In the genomic region with DNA sequence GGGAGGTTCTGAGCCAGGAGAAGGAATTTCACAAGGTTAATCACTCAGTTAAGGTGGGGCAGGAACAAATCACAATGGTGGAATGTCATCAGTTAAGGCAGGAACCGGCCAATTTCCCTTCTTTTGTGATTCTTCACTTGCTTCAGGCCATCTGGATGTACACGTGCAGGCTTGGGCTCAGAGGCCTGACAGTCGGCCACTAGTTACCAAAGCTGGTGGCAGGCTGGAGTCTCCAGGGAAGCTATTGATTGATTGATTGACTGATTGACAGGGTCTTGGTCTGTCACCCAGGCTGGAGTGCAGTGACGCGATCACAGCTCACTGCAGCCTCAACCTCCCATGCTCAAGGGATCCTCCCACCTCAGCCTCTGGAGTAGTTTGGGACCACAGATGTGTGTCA, we compare ENCODE assay signal across 8 cellular contexts. TPM values are rescaled to one million over a fixed set of nuclear protein-coding genes. Genes with fewer than 3 reads are reported as not detected.
DNase-seq lines count a peak whose midpoint lies in the region; ATAC-seq and TF ChIP-seq lines count a peak whose summit lies in the region.
"Not testable (repeated sequence)": the region's sequence is repeated elsewhere in the genome, so short reads cannot be mapped to it uniquely, and the experiment has no call there.

No MANE protein-coding gene starts in this region.

- peak overlapping the region; percentile 92 to 95 (median 94) for H3K4me3 Mint-ChIP-seq in T-cell
- H3K4me3 Mint-ChIP-seq in activated naive CD4-positive, alpha-beta T cell treated with anti-CD3 and anti-CD28 coated beads for 36 hours = peak overlapping the region; percentile 94
- peak overlapping the region; percentile 89 to 98 (median 96) for H3K4me3 Mint-ChIP-seq in naive thymus-derived CD8-positive, alpha-beta T cell

- H3K9me3 Mint-ChIP-seq in T-cell; activated naive CD4-positive, alpha-beta T cell treated with anti-CD3 and anti-CD28 coated beads for 36 hours; naive thymus-derived CD8-positive, alpha-beta T cell: not testable (repeated sequence)

- not testable (repeated sequence) for H3K27ac ChIP-seq in coronary artery

- H3K27me3 Mint-ChIP-seq in T-cell; activated naive CD4-positive, alpha-beta T cell treated with anti-CD3 and anti-CD28 coated beads for 36 hours (ENCODE audit: low read depth); naive thymus-derived CD8-positive, alpha-beta T cell: not testable (repeated sequence)

- POLR2A ChIA-PET in AG04449 (lab: Yijun Ruan, JAX); T-cell (lab: Charles Lee): not testable (repeated sequence)
- POLR2A ChIA-PET in HEK293T (lab: Yijun Ruan, JAX) = interaction anchor here (2.5 kb wide), 1 partner anchor 35 kb away, joined by 14 read pairs; the partner anchor contains the start of gene NUDT15
- POLR2A ChIA-PET in naive thymus-derived CD8-positive, alpha-beta T cell (lab: Charles Lee) = interaction anchor here (0.6 to 2.5 kb wide), 2 partner anchors 36 to 883 kb away, joined by 3 to 7 read pairs; partner anchors contain the start of gene NUDT15

- peak overlapping the region; percentile 15 for H3K4me3 ChIP-seq in AG04449 (ENCODE audit: low read depth, low read length)
- peak overlapping the region; percentile 91 for H3K4me3 ChIP-seq in coronary artery

- not testable (repeated sequence) for H3K36me3 Mint-ChIP-seq in T-cell; activated naive CD4-positive, alpha-beta T cell treated with anti-CD3 and anti-CD28 coated beads for 36 hours (ENCODE audit: low read depth); naive thymus-derived CD8-positive, alpha-beta T cell

- CTCF ChIA-PET in AG04449 (lab: Yijun Ruan, JAX); HEK293T (lab: Yijun Ruan, JAX); activated naive CD4-positive, alpha-beta T cell treated with anti-CD3 and anti-CD28 coated beads for 36 hours (lab: Charles Lee): not testable (repeated sequence)
- CTCF ChIA-PET in T-cell (lab: Charles Lee) = interaction anchor here in 1 of 2 donors (3.5 kb wide), 1 partner anchor 36 kb away, joined by 14 read pairs; the partner anchor contains the start of gene NUDT15

- ATAC-seq in T-cell (replicated peaks in 1 of 4); naive thymus-derived CD8-positive, alpha-beta T cell: not testable (repeated sequence)

- not testable (repeated sequence) for TF ChIP-seq CTCF in AG04449 (IDR thresholded peaks at IDR 0.05; ENCODE audit: insufficient read depth, low read length, missing control alignments); coronary artery (IDR thresholded peaks at IDR 0.05)

- DNase-seq in AG04449 (ENCODE audit: low read depth, low spot score); HEK293T (ENCODE audit: extremely low spot score); T-cell; coronary artery (ENCODE audit: low spot score); naive thymus-derived CD8-positive, alpha-beta T cell: not testable (repeated sequence)
- peak; percentile 11 for DNase-seq in activated naive CD4-positive, alpha-beta T cell treated with anti-CD3 and anti-CD28 coated beads for 36 hours
- DNase-seq in head of caudate nucleus = peak in 30 of 42 donors; percentile 2 to 49 (median 20)
- DNase-seq in stimulated activated CD4-positive, alpha-beta T cell treated with anti-CD3 and anti-CD28 coated beads, Interleukin-4, amount 100 ng/mL, for 24 hours = peak; percentile 3

- peaks cover 40 to 47% (median 42%) of the 10 kb centered on the region in 3 donors for H3K4me1 Mint-ChIP-seq in T-cell
- H3K4me1 Mint-ChIP-seq in activated naive CD4-positive, alpha-beta T cell treated with anti-CD3 and anti-CD28 coated beads for 36 hours (ENCODE audit: low read depth) = peaks cover 29% of the 10 kb centered on the region
- H3K4me1 Mint-ChIP-seq in naive thymus-derived CD8-positive, alpha-beta T cell = peaks cover 14 to 47% (median 35%) of the 10 kb centered on the region in 4 donors

- peak overlapping the region; percentile 67 to 89 for H3K27ac Mint-ChIP-seq in T-cell
- H3K27ac Mint-ChIP-seq in activated naive CD4-positive, alpha-beta T cell treated with anti-CD3 and anti-CD28 coated beads for 36 hours = peak overlapping the region; percentile 14
- peak overlapping the region; percentile 31 to 95 (median 90) for H3K27ac Mint-ChIP-seq in naive thymus-derived CD8-positive, alpha-beta T cell

- intact Hi-C loops in activated naive CD4-positive, alpha-beta T cell treated with anti-CD3 and anti-CD28 coated beads for 36 hours (cut with micrococcal nuclease) = loop anchor here (1.0 kb wide), 5 partner anchors 35 to 530 kb away; partner anchors contain the start of genes MED4, NUDT15 and RB1
- intact Hi-C loops in head of caudate nucleus (cut with DNase I) = not testable (repeated sequence)

TF ChIP-seq in HEK293T, 16 proteins besides CTCF, POLR2A, EP300 and RAD21:
- TF ChIP-seq L3MBTL2 (conservative IDR thresholded peaks at IDR 0.05) (0 out of 2 replicates have a peak, but pooled peaks have one; percentile 9), PKNOX1 (IDR thresholded peaks at IDR 0.05) (peak; percentile 88)
TF ChIP-seq in HEK293T: peak in this region for 2; not testable (repeated sequence) for 14.

RNA-seq across cellular contexts. Expression of gene SUCLA2, which starts 0.9 kb away (rescaled TPM):
- 10 to 100 TPM; 22.7 to 31.2 (median 29.4) TPM for total RNA-seq in T-cell
- total RNA-seq in activated naive CD4-positive, alpha-beta T cell treated with anti-CD3 and anti-CD28 coated beads for 36 hours = 10 to 100 TPM; 44.0 to 44.4 TPM
- total RNA-seq in naive thymus-derived CD8-positive, alpha-beta T cell = 10 to 100 TPM; 28.6 to 33.4 TPM
- polyA plus RNA-seq in naive thymus-derived CD8-positive, alpha-beta T cell = 10 to 100 TPM; 14.5 to 32.4 (median 31.8) TPM

RNA-seq across cellular contexts. Expression of gene NUDT15, which starts 35.5 kb away (rescaled TPM):
- 10 to 100 TPM in 1 of 5 donors, 1 to 10 TPM in 4; 4.9 to 10.4 (median 5.6) TPM for total RNA-seq in T-cell
- 10 to 100 TPM; 28.3 to 29.2 TPM for total RNA-seq in activated naive CD4-positive, alpha-beta T cell treated with anti-CD3 and anti-CD28 coated beads for 36 hours
- 1 to 10 TPM; 4.9 to 5.6 TPM for total RNA-seq in naive thymus-derived CD8-positive, alpha-beta T cell
- 1 to 10 TPM; 7.0 to 8.5 (median 7.3) TPM for polyA plus RNA-seq in naive thymus-derived CD8-positive, alpha-beta T cell

Comparison
In these comparisons a context has a peak if more than half of its experiments do, and no peak if none do; other contexts are left out.
1. H3K27ac Mint-ChIP-seq: peak in every context shown above with its lines; median percentile 90 in naive thymus-derived CD8-positive, alpha-beta T cell; 78 in T-cell; 14 in activated naive CD4-positive, alpha-beta T cell treated with anti-CD3 and anti-CD28 coated beads for 36 hours.